Comparison of ENCODE assay signal across 21 cellular contexts in genomic region chr9:120528834-120529233, GRCh38. TPM values are rescaled to one million over a fixed set of nuclear protein-coding genes. Genes with fewer than 3 reads are reported as not detected.
A peak's percentile ranks its signal among the peaks of the same experiment; 100 is the strongest.
DNase-seq lines count a peak whose midpoint lies in the region; ATAC-seq and TF ChIP-seq lines count a peak whose summit lies in the region.
"Had no signal": no experiment of that assay in that cellular context is flagged by ENCODE, and none has a peak within 500 bp of the region (broad histone marks: within the 10 kb centered on the region; RNA-seq: fewer than 3 reads in every experiment).

No MANE protein-coding gene starts in this region.

- H3K36me3 ChIP-seq in HUES64 (ENCODE audit: insufficient read depth, low read length): peaks cover 77% of the 10 kb centered on the region
- peaks cover 83% of the 10 kb centered on the region for H3K36me3 ChIP-seq in iPS-20b (ENCODE audit: insufficient read depth, low read depth, low read length)

- no peaks in the 10 kb centered on the region for H3K9me3 Mint-ChIP-seq in CD4-positive, alpha-beta T cell
- H3K9me3 Mint-ChIP-seq: CD8-positive, alpha-beta memory T cell had no signal

- H3K27me3 ChIP-seq in HUES64 (ENCODE audit: insufficient read depth, low read length) (no peaks in the 10 kb centered on the region), iPS-20b (ENCODE audit: insufficient read depth, low read length) (no peaks in the 10 kb centered on the region)
- no peaks in the 10 kb centered on the region for H3K27me3 ChIP-seq in CD4-positive, alpha-beta T cell (ENCODE audit: control insufficient read depth, insufficient read depth, low read length)
- H3K27me3 ChIP-seq: MG63 had no signal

- DNase-seq in ELF-1 (ENCODE audit: low read depth, low spot score) (peak; percentile 33), astrocyte of the hippocampus (ENCODE audit: low read depth, low spot score) (peak; percentile 56), foreskin melanocyte (no peak), hippocampal formation (lab: John Stamatoyannopoulos, UW) (no peak), NCI-H446 treated with DMSO at 0.1 percent for 48 hours (lab: John Stamatoyannopoulos, UW) (no peak)
- no peak for DNase-seq in CD4-positive, alpha-beta T cell
- DNase-seq: CD8-positive, alpha-beta memory T cell; DMS79 treated with DMSO at 0.1 percent for 48 hours; HCEC 1CT; KBM-7; MG63; NCI-H2029; NCI-H526 treated with DMSO at 0.1 percent for 48 hours; RPMI8226; SHP77 had no signal

- no peak for ATAC-seq in CD4-positive, alpha-beta T cell (ENCODE audit: poor library complexity)

- H3K9ac ChIP-seq in HUES64 (ENCODE audit: low read depth, low read length) (no peak overlapping the region), iPS-20b (ENCODE audit: low read depth, low read length) (peak overlapping the region; percentile 23; the same call in 1 of the 2 replicates)

- H3K9me3 ChIP-seq in HUES64 (ENCODE audit: insufficient read depth, low read depth, low read length): no peaks in the 10 kb centered on the region
- H3K9me3 ChIP-seq in iPS-20b (ENCODE audit: insufficient read depth, low read depth, low read length): no peaks in the 10 kb centered on the region
- no peaks in the 10 kb centered on the region for H3K9me3 ChIP-seq in CD4-positive, alpha-beta T cell (ENCODE audit: control insufficient read depth, low read length)
- H3K9me3 ChIP-seq: MG63 had no signal

- intact Hi-C loops in CD4-positive, alpha-beta T cell (cut with DNase I, micrococcal nuclease): no loop called here

- no peak overlapping the region for H3K27ac Mint-ChIP-seq in CD4-positive, alpha-beta T cell
- H3K27ac Mint-ChIP-seq: B cell had no signal

- no peaks in the 10 kb centered on the region for H3K27me3 Mint-ChIP-seq in CD4-positive, alpha-beta T cell
- H3K27me3 Mint-ChIP-seq: B cell; CD8-positive, alpha-beta memory T cell had no signal

- H3K4me3 Mint-ChIP-seq in CD4-positive, alpha-beta T cell: no peak overlapping the region
- H3K4me3 Mint-ChIP-seq: B cell; CD8-positive, alpha-beta memory T cell had no signal

- H3K4me1 ChIP-seq in HUES64 (ENCODE audit: insufficient read depth, low read length) (peaks cover 29% of the 10 kb centered on the region), iPS-20b (ENCODE audit: insufficient read depth, low read length) (peaks cover 28% of the 10 kb centered on the region; the same call in 1 of the 2 replicates)

- POLR2A ChIA-PET in CD4-positive, alpha-beta T cell (lab: Charles Lee): no interaction called here

- CTCF ChIA-PET in CD4-positive, alpha-beta T cell (lab: Charles Lee): no interaction called here

- peaks cover 98% of the 10 kb centered on the region for H3K36me3 Mint-ChIP-seq in CD4-positive, alpha-beta T cell (ENCODE audit: low read depth)

- H3K27ac ChIP-seq in HUES64 (ENCODE audit: low read depth, low read length) (peak overlapping the region; percentile 74), iPS-20b (ENCODE audit: low read length) (peak overlapping the region; percentile 6)
- no peak overlapping the region for H3K27ac ChIP-seq in CD4-positive, alpha-beta T cell (ENCODE audit: low read depth, low read length)
- H3K27ac ChIP-seq: 22Rv1, C4-2B, HL-60 had no signal

- 21% methylated on average over 6 of the region's 6 CpGs for WGBS in HUES64

- no peaks in the 10 kb centered on the region for H3K4me1 Mint-ChIP-seq in CD4-positive, alpha-beta T cell (ENCODE audit: low read depth)
- H3K4me1 Mint-ChIP-seq: B cell had no signal

- TF ChIP-seq CTCF in CD4-positive, alpha-beta T cell (IDR thresholded peaks at IDR 0.05): no peak

- no peak overlapping the region for H3K4me3 ChIP-seq in HUES64 (ENCODE audit: low read length)
- H3K4me3 ChIP-seq in iPS-20b (ENCODE audit: low read length): peak overlapping the region; percentile 19; the same call in 1 of the 2 replicates
- H3K4me3 ChIP-seq: MG63 had no signal

RNA-seq across cellular contexts. Expression of gene CDK5RAP2, which starts 51.1 kb away (rescaled TPM):
- 35.0 TPM for polyA plus RNA-seq in HUES64 (2013, experiment 1 of 2)
- 35.6 TPM for polyA plus RNA-seq in HUES64 (2013, experiment 2 of 2)
- total RNA-seq in CD4-positive, alpha-beta T cell: 10 to 100 TPM; 55.0 to 56.0 TPM

Comparison
In these comparisons a context has a peak if more than half of its experiments do, and no peak if none do; other contexts are left out.
1. DNase-seq: peak in ELF-1 (single experiment) and astrocyte of the hippocampus (single experiment); none in foreskin melanocyte (single experiment), hippocampal formation (0 of 2), NCI-H446 treated with DMSO at 0.1 percent for 48 hours (single experiment) and CD4-positive, alpha-beta T cell (0 of 10).